ENCODE assay signal across 8 cellular contexts in the genomic region with DNA sequence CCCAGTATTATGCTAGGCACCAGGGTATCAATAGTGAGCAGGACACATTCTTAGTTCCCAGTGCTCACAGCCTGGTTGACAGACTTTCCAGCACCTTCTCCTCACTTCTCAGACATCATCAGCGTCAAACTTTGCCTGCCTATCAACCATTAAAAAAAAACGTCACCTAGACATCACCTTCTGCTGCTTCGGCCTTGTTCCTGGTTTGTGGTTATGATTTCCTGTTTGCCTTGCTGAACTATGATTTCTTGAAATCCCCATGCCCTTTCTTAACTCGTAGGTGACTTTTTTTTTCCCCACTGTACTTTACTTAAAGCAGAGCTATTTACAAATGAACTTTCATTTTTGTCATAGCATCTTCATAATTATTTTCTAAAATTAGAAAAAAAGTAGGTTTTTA.
DNase-seq lines count a peak whose midpoint lies in the region; ATAC-seq and TF ChIP-seq lines count a peak whose summit lies in the region.

No MANE protein-coding gene starts in this region.

- H3K4me2 ChIP-seq in SU-DHL-6 (ENCODE audit: low read depth, low read length, poor library complexity, severe bottlenecking) = peak overlapping the region; percentile 32

- H3K27ac ChIP-seq in SU-DHL-6 (ENCODE audit: low read depth, low read length) (no peak overlapping the region), esophagus muscularis mucosa (replicated peaks in 1 of 4) (no peak overlapping the region)

- H3K9ac ChIP-seq in SU-DHL-6 (ENCODE audit: low read length) = no peak overlapping the region

- no peaks in the 10 kb centered on the region for H3K9me2 ChIP-seq in SU-DHL-6 (replicated peaks; ENCODE audit: insufficient read depth, low read length)

- no peaks in the 10 kb centered on the region for H3F3A ChIP-seq in SU-DHL-6 (ENCODE audit: insufficient read depth)

- H3K27me3 ChIP-seq in SU-DHL-6 (ENCODE audit: low read length) (no peaks in the 10 kb centered on the region), esophagus muscularis mucosa (no peaks in the 10 kb centered on the region)

- H3K4me1 ChIP-seq in esophagus muscularis mucosa = peaks cover 0 to 8% (median 0%) of the 10 kb centered on the region in 4 donors

- ATAC-seq in GM18907 (IDR thresholded peaks at IDR 0.05; ENCODE audit: unreplicated experiment) (peak; percentile 91), HG02885 (IDR thresholded peaks at IDR 0.05; ENCODE audit: poor library complexity, unreplicated experiment) (peak; percentile 87)

- no peak for TF ChIP-seq POLR2A in esophagus muscularis mucosa (IDR thresholded peaks at IDR 0.05; ENCODE audit: low read depth)

- no peaks in the 10 kb centered on the region for H4K20me1 ChIP-seq in SU-DHL-6 (ENCODE audit: low read depth, low read length)

- 75% methylated on average over 4 of the region's 4 CpGs for WGBS in esophagus muscularis mucosa

- H3K9me3 ChIP-seq in SU-DHL-6 (ENCODE audit: insufficient read depth, low read length) = no peaks in the 10 kb centered on the region
- H3K9me3 ChIP-seq in esophagus muscularis mucosa = no peaks in the 10 kb centered on the region

- no peak for TF ChIP-seq EP300 in esophagus muscularis mucosa (IDR thresholded peaks at IDR 0.05)

- TF ChIP-seq CTCF in SU-DHL-6 (IDR thresholded peaks at IDR 0.05; ENCODE audit: insufficient read depth, low read length, poor library complexity, severe bottlenecking) (no peak), epithelial cell of esophagus (IDR thresholded peaks at IDR 0.05; ENCODE audit: insufficient read depth, low read depth, low read length, missing control alignments) (no peak), esophagus muscularis mucosa (IDR thresholded peaks at IDR 0.05) (no peak)

- intact Hi-C loops in esophagus muscularis mucosa (cut with DNase I) = no loop called here

- H2AFZ ChIP-seq in SU-DHL-6 (ENCODE audit: low read depth, low read length, severe bottlenecking) = peak overlapping the region; percentile 57

- H3K4me3 ChIP-seq in SU-DHL-6 (ENCODE audit: insufficient read depth, low read length, poor library complexity, severe bottlenecking) (no peak overlapping the region), epithelial cell of esophagus (ENCODE audit: low read length) (no peak overlapping the region), esophagus muscularis mucosa (no peak overlapping the region)

- DNase-seq in epithelial cell of esophagus (ENCODE audit: low read depth) (peak; percentile 51), anterior cingulate cortex (lab: John Stamatoyannopoulos, UW) (no peak), NCI-H2196 (lab: John Stamatoyannopoulos, UW; ENCODE audit: unreplicated experiment) (no peak), NCI-H2171 treated with DMSO at 0.1 percent for 48 hours (lab: John Stamatoyannopoulos, UW) (no peak), esophagus muscularis mucosa (ENCODE audit: extremely low spot score) (no peak)

- H3K36me3 ChIP-seq in SU-DHL-6 (ENCODE audit: low read length) = no peaks in the 10 kb centered on the region
- no peaks in the 10 kb centered on the region for H3K36me3 ChIP-seq in esophagus muscularis mucosa

- H3K79me2 ChIP-seq in SU-DHL-6 (ENCODE audit: insufficient read depth, low read length) = no peaks in the 10 kb centered on the region
